Comparison of ENCODE assay signal across 8 cellular contexts in the genomic region with DNA sequence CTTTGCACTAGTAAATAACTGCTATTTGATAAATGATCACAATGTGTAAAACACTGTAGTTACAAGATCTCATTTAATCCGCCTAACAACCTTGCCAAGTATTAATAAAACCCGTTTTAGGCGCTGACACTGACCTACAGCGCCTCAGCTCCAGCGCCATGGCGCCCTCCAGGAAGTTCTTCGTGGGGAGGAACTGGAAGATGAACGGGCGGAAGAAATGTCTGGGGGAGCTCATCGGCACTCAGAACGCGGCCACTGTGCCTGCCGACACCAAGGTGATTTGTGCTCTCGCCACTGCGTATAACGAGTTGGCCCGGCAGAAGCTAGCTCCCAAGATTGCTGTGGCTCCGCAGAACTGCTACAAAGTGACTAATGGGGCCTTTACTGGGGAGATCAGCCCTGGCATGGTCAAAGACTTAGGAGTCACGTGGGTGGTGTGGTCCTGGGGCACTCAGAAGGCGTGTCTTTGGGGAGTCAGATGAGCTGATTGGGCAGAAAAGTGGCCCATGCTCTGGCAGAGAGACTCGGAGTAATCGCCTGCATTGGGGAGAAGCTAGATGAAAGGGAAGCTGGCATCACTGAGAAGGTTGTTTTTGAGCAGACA. TPM values are rescaled to one million over a fixed set of nuclear protein-coding genes. Genes with fewer than 3 reads are reported as not detected.
A peak's percentile ranks its signal among the peaks of the same experiment; 100 is the strongest.
DNase-seq lines count a peak whose midpoint lies in the region; ATAC-seq and TF ChIP-seq lines count a peak whose summit lies in the region.

No MANE protein-coding gene starts in this region.

- H3K27me3 ChIP-seq in DND-41 (ENCODE audit: insufficient read depth, low read length, poor library complexity) (no peaks in the 10 kb centered on the region), ectodermal cell (ENCODE audit: control insufficient read depth, insufficient read depth, low read length, poor library complexity, severe bottlenecking) (no peaks in the 10 kb centered on the region), neutrophil (no peaks in the 10 kb centered on the region)

- peaks cover 36% of the 10 kb centered on the region for H3K4me1 ChIP-seq in DND-41 (ENCODE audit: insufficient read depth, low read length)
- H3K4me1 ChIP-seq in ectodermal cell (ENCODE audit: control insufficient read depth, insufficient read depth, low read length): peaks cover 11% of the 10 kb centered on the region
- H3K4me1 ChIP-seq in neutrophil (ENCODE audit: control insufficient read depth in 1 of 2, insufficient read depth in 1 of 2, low read depth in 1 of 2, low read length in 1 of 2): peaks cover 38 to 41% of the 10 kb centered on the region in 2 experiments

- no peaks in the 10 kb centered on the region for H3K9me3 ChIP-seq in DND-41 (ENCODE audit: insufficient read depth, low read length, severe bottlenecking)
- H3K9me3 ChIP-seq in ectodermal cell (ENCODE audit: control insufficient read depth, low read length): no peaks in the 10 kb centered on the region
- H3K9me3 ChIP-seq in neutrophil: no peaks in the 10 kb centered on the region

- H3K4me2 ChIP-seq in DND-41 (ENCODE audit: insufficient read depth, low read length): peak overlapping the region; percentile 67

- peak overlapping the region; percentile 92; the same call in 1 of the 2 replicates for H2AFZ ChIP-seq in DND-41 (ENCODE audit: low read depth, low read length)

- H3K36me3 ChIP-seq in DND-41 (ENCODE audit: insufficient read depth, low read length): peaks cover 9% of the 10 kb centered on the region
- H3K36me3 ChIP-seq in ectodermal cell (ENCODE audit: control insufficient read depth, insufficient read depth, low read length): no peaks in the 10 kb centered on the region
- peaks cover 12% of the 10 kb centered on the region for H3K36me3 ChIP-seq in neutrophil

- peaks cover 12% of the 10 kb centered on the region; the same call in 1 of the 2 replicates for H4K20me1 ChIP-seq in DND-41 (ENCODE audit: insufficient read depth, low read length)

- H3K4me3 ChIP-seq in DND-41 (ENCODE audit: low read depth in 1 of 2, low read length in 2 of 2): peak overlapping the region; percentile 53 to 91; a peak in 3 of 4 replicates
- peak overlapping the region; percentile 92 for H3K4me3 ChIP-seq in LNCaP clone FGC (ENCODE audit: low read depth, low read length)
- peak overlapping the region; percentile 88 for H3K4me3 ChIP-seq in ectodermal cell (ENCODE audit: insufficient read depth, low read depth, low read length)
- H3K4me3 ChIP-seq in neutrophil (ENCODE audit: low read depth in 1 of 2, low read length in 1 of 2): peak overlapping the region in 1 of 2 experiments; percentile 99

- peak overlapping the region; percentile 91 for H3K9ac ChIP-seq in DND-41 (ENCODE audit: low read depth, low read length)

- DNase-seq in DND-41 (no peak), LNCaP clone FGC (ENCODE audit: low read depth) (no peak), amygdala (lab: John Stamatoyannopoulos, UW) (no peak), GM20000 (ENCODE audit: low spot score) (no peak)
- DNase-seq in activated effector memory CD4-positive, alpha-beta T cell treated with anti-CD3 and anti-CD28 coated beads, Interleukin-2, amount 50 U/mL, for 16 hours: no peak

- WGBS in ectodermal cell, 2 experiments: 93 to 94% methylated on average over 22 of the region's 22 CpGs

- H3K79me2 ChIP-seq in DND-41 (ENCODE audit: insufficient read depth, low read length): peaks cover 44% of the 10 kb centered on the region

- H3K27ac ChIP-seq in DND-41 (ENCODE audit: low read length): peak overlapping the region; percentile 98
- no peak overlapping the region for H3K27ac ChIP-seq in ectodermal cell (ENCODE audit: insufficient read depth, low read depth, low read length, poor library complexity, severe bottlenecking)
- peak overlapping the region; percentile 99 for H3K27ac ChIP-seq in neutrophil

- ATAC-seq in DND-41 (ENCODE audit: insufficient read depth, low read depth) (no peak), HG03342 (IDR thresholded peaks at IDR 0.05; ENCODE audit: unreplicated experiment) (no peak)

- no peak for TF ChIP-seq CTCF in DND-41 (IDR thresholded peaks at IDR 0.05; ENCODE audit: borderline replicate concordance, extremely low read depth, low read length, poor library complexity, severe bottlenecking)
- TF ChIP-seq CTCF in LNCaP clone FGC (IDR thresholded peaks at IDR 0.05; ENCODE audit: control insufficient read depth, extremely low read depth, insufficient read depth): no peak
- no peak for TF ChIP-seq CTCF in neutrophil (IDR thresholded peaks at IDR 0.05)
- TF ChIP-seq CTCF in GM20000 (IDR thresholded peaks at IDR 0.05; ENCODE audit: extremely low read depth, missing control alignments): no peak

RNA-seq across cellular contexts. Expression of a gene that starts 1.1 kb away (rescaled TPM):
- polyA plus RNA-seq in ectodermal cell (2013, experiment 1 of 4): 75.6 TPM
- 83.3 TPM for polyA plus RNA-seq in ectodermal cell (2013, experiment 2 of 4)
- 61.0 TPM for polyA plus RNA-seq in ectodermal cell (2013, experiment 3 of 4)
- 66.8 TPM for polyA plus RNA-seq in ectodermal cell (2013, experiment 4 of 4)
